ENCODE assay signal across 25 cellular contexts in the genomic region with DNA sequence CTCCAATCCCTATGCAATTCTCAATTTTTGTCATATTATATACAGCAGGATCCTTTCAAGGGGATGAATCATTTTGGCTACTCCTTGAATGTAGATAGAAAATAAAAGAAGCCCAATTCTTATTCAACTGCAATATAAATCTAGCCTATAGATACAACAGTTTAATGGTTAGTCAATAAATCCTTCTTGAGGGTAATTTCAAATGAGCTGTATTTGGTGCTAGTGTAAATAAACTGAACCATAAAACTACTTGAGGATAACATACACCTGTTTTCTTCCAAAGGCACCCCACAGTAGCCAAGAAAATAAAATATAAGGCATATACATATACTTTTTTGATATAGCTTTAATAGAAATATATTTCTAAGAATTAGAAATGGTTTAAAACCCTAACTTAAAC.
"Had no signal": no experiment of that assay in that cellular context is flagged by ENCODE, and none has a peak within 500 bp of the region (broad histone marks: within the 10 kb centered on the region; RNA-seq: fewer than 3 reads in every experiment).

No MANE protein-coding gene starts in this region.

- DNase-seq: activated CD4-positive, alpha-beta T cell treated with anti-CD3 and anti-CD28 coated beads, Interleukin-2, amount 10 ng/mL, durations not matched to agents 24 days and 14 days; activated CD4-positive, alpha-beta T cell treated with anti-CD3 and anti-CD28 coated beads, Interleukin-2, amount 50 U/mL, for 4 hours; activated CD8-positive, alpha-beta T cell treated with anti-CD3 and anti-CD28 coated beads for 36 hours; activated effector memory CD4-positive, alpha-beta T cell treated with anti-CD3 and anti-CD28 coated beads, Interleukin-2, amount 50 U/mL, for 16 hours; activated naive CD4-positive, alpha-beta T cell; activated naive CD8-positive, alpha-beta T cell treated with anti-CD3 and anti-CD28 coated beads, Interleukin-2, amount 10 ng/mL, durations not matched to agents 7 days and 5 days; activated T-cell treated with anti-CD3 and anti-CD28 coated beads, Interleukin-2, amount 50 U/mL, for 1 hour; activated T-cell treated with anti-CD3 and anti-CD28 coated beads, Interleukin-2, amount 50 U/mL, for 72 hours; amygdala; colonic mucosa; Kasumi-1; KG1; MG63; NCI-H1048; NCI-H1436; NCI-H1694 treated with DMSO at 0.1 percent for 48 hours; NCI-H2029; NCI-H2171 treated with DMSO at 0.1 percent for 48 hours; NCI-H2227 treated with DMSO at 0.1 percent for 48 hours; NCI-H446 treated with DMSO at 0.1 percent for 48 hours; NCI-H526; OCI-M1; SHP77; SJCRH30; T1000 had no signal
